Comparison of ENCODE assay signal across 20 cellular contexts in genomic region chrX:31130457-31131215, GRCh38. TPM values are rescaled to one million over a fixed set of nuclear protein-coding genes. Genes with fewer than 3 reads are reported as not detected.
DNase-seq lines count a peak whose midpoint lies in the region; ATAC-seq, FAIRE-seq and TF ChIP-seq lines count a peak whose summit lies in the region.
"Had no signal": no experiment of that assay in that cellular context is flagged by ENCODE, and none has a peak within 500 bp of the region (broad histone marks: within the 10 kb centered on the region; RNA-seq: fewer than 3 reads in every experiment).

No MANE protein-coding gene starts in this region.

- no peaks in the 10 kb centered on the region for H3K27me3 Mint-ChIP-seq in T-helper 17 cell
- H3K27me3 Mint-ChIP-seq: CD4-positive, CD25-positive, alpha-beta regulatory T cell had no signal

- H3K4me1 ChIP-seq in right atrium auricular region, result no peaks in the 10 kb centered on the region
- no peaks in the 10 kb centered on the region for H3K4me1 ChIP-seq in small intestine (ENCODE audit: control insufficient read depth in 2 of 2, insufficient read depth in 1 of 2, low read depth in 1 of 2, low read length in 1 of 2)
- H3K4me1 ChIP-seq in sigmoid colon, result no peaks in the 10 kb centered on the region

- no peak for TF ChIP-seq POLR2A in sigmoid colon (IDR thresholded peaks at IDR 0.05)

- H3K9me3 ChIP-seq in right atrium auricular region (no peaks in the 10 kb centered on the region), small intestine (ENCODE audit: control insufficient read depth, low read depth) (no peaks in the 10 kb centered on the region), T-helper 17 cell (ENCODE audit: control insufficient read depth, low read length, poor library complexity, severe bottlenecking) (no peaks in the 10 kb centered on the region), sigmoid colon (no peaks in the 10 kb centered on the region)

- no peak for TF ChIP-seq EP300 in sigmoid colon (IDR thresholded peaks at IDR 0.05)

- no peak for FAIRE-seq in small intestine (lab: Jason Lieb, UNC)
- FAIRE-seq: GM12878, HTR-8/SVneo had no signal

- H3K4me3 ChIP-seq in right atrium auricular region, result no peak overlapping the region
- H3K4me3 ChIP-seq in fibroblast of mammary gland (ENCODE audit: control insufficient read depth, low read depth, low read length), result no peak overlapping the region
- H3K4me3 ChIP-seq in small intestine (ENCODE audit: low read depth in 1 of 2, low read length in 2 of 2), result no peak overlapping the region
- H3K4me3 ChIP-seq in sigmoid colon, result no peak overlapping the region
- H3K4me3 ChIP-seq: GM12878, PC-9 had no signal

- DNase-seq in Right ventricle myocardium superior (no peak), right atrium auricular region (ENCODE audit: low spot score) (no peak), LHCN-M2 (ENCODE audit: low read depth) (peak; percentile 43), fibroblast of mammary gland (ENCODE audit: low read depth) (peak; percentile 57), small intestine (peak; percentile 29), T-helper 17 cell (no peak), sigmoid colon (no peak), COLO829 (ENCODE audit: low spot score) (no peak)
- DNase-seq: Calu3; CD4-positive, CD25-positive, alpha-beta regulatory T cell; HCEC 1CT; NCI-H1092 treated with DMSO at 0.1 percent for 48 hours; NCI-H187; NCI-H446; PC-9; SHP77 had no signal

- WGBS in small intestine, 3 donors, result 31 to 45% (median 44%) methylated on average over 6 of the region's 6 CpGs
- 69 to 80% methylated on average over 6 of the region's 6 CpGs for WGBS in sigmoid colon, 2 donors

- H3K27ac Mint-ChIP-seq in T-helper 17 cell, result no peak overlapping the region
- H3K27ac Mint-ChIP-seq: CD4-positive, CD25-positive, alpha-beta regulatory T cell had no signal

- no peak overlapping the region for H3K4me3 Mint-ChIP-seq in T-helper 17 cell
- H3K4me3 Mint-ChIP-seq: CD4-positive, CD25-positive, alpha-beta regulatory T cell had no signal

- H3K36me3 ChIP-seq in right atrium auricular region, result peaks cover 14% of the 10 kb centered on the region
- H3K36me3 ChIP-seq in small intestine (ENCODE audit: control insufficient read depth in 2 of 2, insufficient read depth in 2 of 2, low read length in 2 of 2), result no peaks in the 10 kb centered on the region
- H3K36me3 ChIP-seq in sigmoid colon, result peaks cover 0 to 25% (median 5%) of the 10 kb centered on the region in 4 donors

- no peaks in the 10 kb centered on the region for H3K4me1 Mint-ChIP-seq in T-helper 17 cell

- TF ChIP-seq CTCF in right atrium auricular region (IDR thresholded peaks at IDR 0.05), result no peak
- no peak for TF ChIP-seq CTCF in fibroblast of mammary gland (conservative IDR thresholded peaks at IDR 0.05; ENCODE audit: control insufficient read depth, insufficient read depth, low read depth, low read length)
- TF ChIP-seq CTCF in sigmoid colon (IDR thresholded peaks at IDR 0.05), result no peak

- ATAC-seq in Right ventricle myocardium superior (ENCODE audit: poor library complexity) (peak; percentile 38), T-helper 17 cell (no peak)
- ATAC-seq: GM12878 had no signal

- H3K27ac ChIP-seq in right atrium auricular region (no peak overlapping the region), small intestine (ENCODE audit: low read depth in 1 of 2, low read length in 1 of 2) (no peak overlapping the region), sigmoid colon (no peak overlapping the region)
- H3K27ac ChIP-seq: PC-9 had no signal

- H3K27me3 ChIP-seq in right atrium auricular region (no peaks in the 10 kb centered on the region), small intestine (ENCODE audit: control insufficient read depth in 2 of 2, insufficient read depth in 2 of 2, low read length in 2 of 2) (no peaks in the 10 kb centered on the region), sigmoid colon (no peaks in the 10 kb centered on the region)

- intact Hi-C loops in Right ventricle myocardium superior (cut with DNase I), result no loop called here
- intact Hi-C loops in sigmoid colon (cut with DNase I), result no loop called here

- H3K36me3 Mint-ChIP-seq in T-helper 17 cell (ENCODE audit: low read depth), result no peaks in the 10 kb centered on the region
- H3K36me3 Mint-ChIP-seq: CD4-positive, CD25-positive, alpha-beta regulatory T cell had no signal

RNA-seq across cellular contexts. Expression of gene FTHL17, which starts 58.8 kb away (rescaled TPM):
- total RNA-seq in Right ventricle myocardium superior (not detected), right atrium auricular region (not detected), LHCN-M2 (2014; rRNA removed) (not detected in 2 replicates), T-helper 17 cell (not detected), sigmoid colon (not detected)
- polyA plus RNA-seq in LHCN-M2 (2012), result not detected
- polyA plus RNA-seq in small intestine (not detected), sigmoid colon (not detected)
- total RNA-seq: A172; Calu3; CD4-positive, CD25-positive, alpha-beta regulatory T cell; GM12878; MCF 10A; PC-9 had no signal
- polyA plus RNA-seq: CD4-positive, CD25-positive, alpha-beta regulatory T cell; GM12878 had no signal

Comparison
In these comparisons a context has a peak if more than half of its experiments do, and no peak if none do; other contexts are left out.
1. DNase-seq: peak in LHCN-M2 (single experiment), fibroblast of mammary gland (single experiment) and small intestine (single experiment); none in Right ventricle myocardium superior (single experiment), right atrium auricular region (single experiment), T-helper 17 cell (0 of 3), sigmoid colon (single experiment) and COLO829 (single experiment).